22 cellular contexts compared by ENCODE assay signal in genomic region chr4:153216546-153216945, GRCh38.
"Had no signal": no experiment of that assay in that cellular context is flagged by ENCODE, and none has a peak within 500 bp of the region (broad histone marks: within the 10 kb centered on the region; RNA-seq: fewer than 3 reads in every experiment).

No MANE protein-coding gene starts in this region.

- H3K9me3 Mint-ChIP-seq: natural killer cell; stimulated activated naive CD8-positive, alpha-beta T cell treated with anti-CD3 and anti-CD28 coated beads, Interleukin-15, Interleukin-2, amounts not matched to agents 100 ng/mL and 50 ng/mL, for 24 hours had no signal

- H3K27me3 ChIP-seq: esophagus squamous epithelium, ovary, sigmoid colon, spleen, tibial nerve, upper lobe of right lung, uterus had no signal

- H3K4me3 ChIP-seq: coronary artery, esophagus squamous epithelium, lung, ovary, psoas muscle, sigmoid colon, spleen, thoracic aorta, tibial nerve, upper lobe of right lung, uterus had no signal

- DNase-seq: dermis blood vessel endothelial cell; effector memory CD4-positive, alpha-beta T cell; erythroblast; esophagus squamous epithelium; natural killer cell; occipital lobe; ovary; posterior cingulate gyrus; psoas muscle; right cardiac atrium; sigmoid colon; spleen; stimulated activated CD4-positive, alpha-beta T cell treated with anti-CD3 and anti-CD28 coated beads, Interleukin-2, amount 100 ng/mL, for 48 hours; stimulated activated naive B cell treated with anti-CD40 and anti-IgM and Interleukin-4, amounts not matched to agents 10 μg/mL and 1 μg/mL and 100 μg/mL, for 72 hours; upper lobe of right lung; uterus had no signal

- H3K27ac Mint-ChIP-seq: memory B cell; natural killer cell; stimulated activated naive B cell treated with anti-CD40 and anti-IgM and Interleukin-4, amounts not matched to agents 10 μg/mL and 1 μg/mL and 100 μg/mL, for 72 hours; stimulated activated naive CD8-positive, alpha-beta T cell treated with anti-CD3 and anti-CD28 coated beads, Interleukin-15, Interleukin-2, amounts not matched to agents 100 ng/mL and 50 ng/mL, for 24 hours had no signal

- H3K27ac ChIP-seq: coronary artery, esophagus squamous epithelium, ovary, psoas muscle, sigmoid colon, spleen, thoracic aorta, tibial nerve, upper lobe of right lung, uterus had no signal

- H3K9me3 ChIP-seq: esophagus squamous epithelium, ovary, psoas muscle, sigmoid colon, thoracic aorta, tibial nerve, upper lobe of right lung, uterus had no signal

- H3K36me3 Mint-ChIP-seq: natural killer cell had no signal

- H3K4me3 Mint-ChIP-seq: memory B cell; natural killer cell; stimulated activated naive B cell treated with anti-CD40 and anti-IgM and Interleukin-4, amounts not matched to agents 10 μg/mL and 1 μg/mL and 100 μg/mL, for 72 hours; stimulated activated naive CD8-positive, alpha-beta T cell treated with anti-CD3 and anti-CD28 coated beads, Interleukin-15, Interleukin-2, amounts not matched to agents 100 ng/mL and 50 ng/mL, for 24 hours had no signal

- H3K4me1 ChIP-seq: psoas muscle, sigmoid colon, upper lobe of right lung, uterus had no signal

- H3K36me3 ChIP-seq: esophagus squamous epithelium, ovary, sigmoid colon, spleen, thoracic aorta, tibial nerve, upper lobe of right lung, uterus had no signal

- H3K4me1 Mint-ChIP-seq: natural killer cell had no signal
